8 cellular contexts compared by ENCODE assay signal in genomic region chr16:10579965-10580918, GRCh38. TPM values are rescaled to one million over a fixed set of nuclear protein-coding genes. Genes with fewer than 3 reads are reported as not detected.
A peak's percentile ranks its signal among the peaks of the same experiment; 100 is the strongest.
DNase-seq lines count a peak whose midpoint lies in the region; ATAC-seq and TF ChIP-seq lines count a peak whose summit lies in the region.

TSS of gene EMP2 (minus strand) at chr16:10580598. CDS start at chr16:10547617, 32,981 bp downstream.

- H3K27me3 ChIP-seq in ACC112 (ENCODE audit: insufficient read depth, low read length) (no peaks in the 10 kb centered on the region), Peyer's patch (no peaks in the 10 kb centered on the region), transverse colon (no peaks in the 10 kb centered on the region)

- H3K36me3 Mint-ChIP-seq in activated CD8-positive, alpha-beta memory T cell treated with anti-CD3 and anti-CD28 coated beads, Interleukin-2, amount 10 ng/mL, durations not matched to agents 7 days and 5 days: no peaks in the 10 kb centered on the region

- H3K27ac Mint-ChIP-seq in activated CD8-positive, alpha-beta memory T cell treated with anti-CD3 and anti-CD28 coated beads, Interleukin-2, amount 10 ng/mL, durations not matched to agents 7 days and 5 days: no peak within 1 kb of the TSS

- H3K36me3 ChIP-seq in ACC112 (ENCODE audit: insufficient read depth, low read length) (no peaks in the 10 kb centered on the region), Peyer's patch (no peaks in the 10 kb centered on the region), transverse colon (no peaks in the 10 kb centered on the region)

- in situ Hi-C loops in transverse colon (cut with MboI; ENCODE audit: low pct_ligation_motif_present in 1 of 4, low pct_unique_long_range_greater_than_20kb in 1 of 4, low sequenced_read_pairs in 3 of 4): no loop called here

- H3K27ac ChIP-seq in ACC112 (ENCODE audit: low read depth, low read length) (peak within 1 kb of the TSS; percentile 71; the same call in 1 of the 2 replicates), Peyer's patch (peak within 1 kb of the TSS; percentile 70 to 95 (median 90)), transverse colon (peak within 1 kb of the TSS; percentile 92 to 99 (median 94))

- intact Hi-C loops in transverse colon (cut with DNase I; ENCODE audit: low total_unique reads): no loop called here

- peaks cover 46% of the 10 kb centered on the region for H3K4me1 ChIP-seq in ACC112 (ENCODE audit: control insufficient read depth, insufficient read depth, low read length, unreplicated experiment)
- peaks cover 0 to 33% (median 2%) of the 10 kb centered on the region in 4 donors for H3K4me1 ChIP-seq in Peyer's patch
- H3K4me1 ChIP-seq in transverse colon: peaks cover 13 to 54% (median 29%) of the 10 kb centered on the region in 4 donors

- TF ChIP-seq POLR2A in Peyer's patch (IDR thresholded peaks at IDR 0.05) (peak; percentile 56 to 71), transverse colon (IDR thresholded peaks at IDR 0.05) (peak; percentile 80)

- H3K9me3 Mint-ChIP-seq in activated CD8-positive, alpha-beta memory T cell treated with anti-CD3 and anti-CD28 coated beads, Interleukin-2, amount 10 ng/mL, durations not matched to agents 7 days and 5 days (ENCODE audit: low read depth): no peaks in the 10 kb centered on the region

- H2AFZ ChIP-seq in ACC112 (ENCODE audit: low read length, unreplicated experiment): peak within 1 kb of the TSS; percentile 92

- CTCF ChIA-PET in activated CD8-positive, alpha-beta memory T cell treated with anti-CD3 and anti-CD28 coated beads, Interleukin-2, amount 10 ng/mL, durations not matched to agents 7 days and 5 days (lab: Charles Lee): no interaction called here

- no peak for TF ChIP-seq EP300 in transverse colon (IDR thresholded peaks at IDR 0.05; ENCODE audit: low read depth)

- peak within 1 kb of the TSS; percentile 94 for H3K4me3 ChIP-seq in ACC112 (ENCODE audit: low read depth, low read length)
- H3K4me3 ChIP-seq in Peyer's patch: peak within 1 kb of the TSS; percentile 42 to 95 (median 73)
- peak within 1 kb of the TSS; percentile 75 to 92 (median 82) for H3K4me3 ChIP-seq in transverse colon

- H3K9me3 ChIP-seq in Peyer's patch (no peaks in the 10 kb centered on the region), transverse colon (no peaks in the 10 kb centered on the region)

- H3K4me1 Mint-ChIP-seq in activated CD8-positive, alpha-beta memory T cell treated with anti-CD3 and anti-CD28 coated beads, Interleukin-2, amount 10 ng/mL, durations not matched to agents 7 days and 5 days: no peaks in the 10 kb centered on the region

- peaks cover 54% of the 10 kb centered on the region for H3K27me3 Mint-ChIP-seq in activated CD8-positive, alpha-beta memory T cell treated with anti-CD3 and anti-CD28 coated beads, Interleukin-2, amount 10 ng/mL, durations not matched to agents 7 days and 5 days

- ATAC-seq in activated CD8-positive, alpha-beta memory T cell treated with anti-CD3 and anti-CD28 coated beads, Interleukin-2, amount 10 ng/mL, durations not matched to agents 7 days and 5 days: no peak
- ATAC-seq in HG02588 (IDR thresholded peaks at IDR 0.05; ENCODE audit: unreplicated experiment): no peak

- no peak within 1 kb of the TSS for H3K4me3 Mint-ChIP-seq in activated CD8-positive, alpha-beta memory T cell treated with anti-CD3 and anti-CD28 coated beads, Interleukin-2, amount 10 ng/mL, durations not matched to agents 7 days and 5 days

- peak in 4 of 6 experiments; percentile 30 to 66 (median 63) for TF ChIP-seq CTCF in Peyer's patch (IDR thresholded peaks at IDR 0.05)
- TF ChIP-seq CTCF in transverse colon (IDR thresholded peaks at IDR 0.05): peak; percentile 41 to 84 (median 52)

- 0 to 2% methylated on average over 12 to 38 of the region's 92 CpGs for WGBS in transverse colon (ENCODE audit: low coverage in 1 of 2), 2 donors

- peaks cover 27% of the 10 kb centered on the region for H3K79me2 ChIP-seq in ACC112 (ENCODE audit: control insufficient read depth, insufficient read depth, low read length, unreplicated experiment)

- DNase-seq in H4 (ENCODE audit: low spot score): peak; percentile 67
- DNase-seq in Peyer's patch: peak; percentile 18 to 85 (median 80)
- DNase-seq in epidermal melanocyte (ENCODE audit: insufficient read length, low spot score): peak; percentile 77
- DNase-seq in medulla oblongata (ENCODE audit: extremely low spot score): peak; percentile 64
- DNase-seq in transverse colon: peak; percentile 87
- DNase-seq in activated CD8-positive, alpha-beta memory T cell treated with anti-CD3 and anti-CD28 coated beads, Interleukin-2, amount 10 ng/mL, durations not matched to agents 7 days and 5 days: no peak

RNA-seq across cellular contexts. Expression of gene EMP2, which starts in this region (rescaled TPM):
- total RNA-seq in H4 (2014; rRNA removed; shearing (Covaris generic)): 9.7 and 9.9 TPM in 2 replicates
- total RNA-seq in Peyer's patch: 10 to 100 TPM; 20.8 to 31.4 (median 27.5) TPM
- total RNA-seq in transverse colon: 10 to 100 TPM; 22.1 to 51.0 (median 40.2) TPM
- total RNA-seq in activated CD8-positive, alpha-beta memory T cell treated with anti-CD3 and anti-CD28 coated beads, Interleukin-2, amount 10 ng/mL, durations not matched to agents 7 days and 5 days: not detected

Comparison
In these comparisons a context has a peak if more than half of its experiments do, and no peak if none do; other contexts are left out.
1. RNA of gene EMP2 (total RNA-seq): 22.1 to 51.0 TPM in transverse colon, 20.8 to 31.4 TPM in Peyer's patch and 9.7 to 9.9 TPM in H4; not detected in activated CD8-positive, alpha-beta memory T cell treated with anti-CD3 and anti-CD28 coated beads, Interleukin-2, amount 10 ng/mL, durations not matched to agents 7 days and 5 days; every median in the first group is over 10 times any median in the second.
2. Peak in every context shown above with its lines, with median percentiles within 50 percentile points of each other: H3K27ac ChIP-seq and H3K4me3 ChIP-seq.